ENCODE assay signal across 25 cellular contexts in the genomic region with DNA sequence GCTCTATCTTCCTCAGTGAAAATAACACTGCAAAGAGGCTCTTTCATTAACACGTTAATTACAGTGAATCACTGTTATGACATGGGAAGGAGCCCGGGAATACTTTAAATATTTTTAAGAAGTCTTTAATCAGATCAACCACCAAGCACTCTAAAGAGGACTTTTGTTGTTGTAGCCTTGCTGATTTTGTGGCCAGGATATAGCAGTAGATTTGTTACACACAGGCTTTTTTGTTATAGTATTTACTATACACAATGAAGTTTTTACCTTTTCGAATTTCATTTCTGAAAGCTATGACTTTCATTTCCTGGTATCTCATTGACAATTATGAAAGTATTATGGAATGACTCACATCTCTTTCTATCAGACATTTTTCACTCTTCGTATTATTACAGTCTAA. TPM values are rescaled to one million over a fixed set of nuclear protein-coding genes. Genes with fewer than 3 reads are reported as not detected.
A peak's percentile ranks its signal among the peaks of the same experiment; 100 is the strongest.
DNase-seq lines count a peak whose midpoint lies in the region; ATAC-seq and TF ChIP-seq lines count a peak whose summit lies in the region.
"Had no signal": no experiment of that assay in that cellular context is flagged by ENCODE, and none has a peak within 500 bp of the region (broad histone marks: within the 10 kb centered on the region; RNA-seq: fewer than 3 reads in every experiment).

No MANE protein-coding gene starts in this region.

- TF ChIP-seq EP300 in sigmoid colon (IDR thresholded peaks at IDR 0.05) = no peak

- H3K36me3 ChIP-seq in GM23248 (ENCODE audit: low read depth) (no peaks in the 10 kb centered on the region), sigmoid colon (no peaks in the 10 kb centered on the region)
- H3K36me3 ChIP-seq: BLaER1 treated with 17β-estradiol and CSF1 and Interleukin-3, amounts not matched to agents 10 nM and 100 nM; HAP-1; MG63 had no signal

- no peak overlapping the region for H3K4me3 Mint-ChIP-seq in stimulated activated effector memory CD8-positive, alpha-beta T cell treated with anti-CD3 and anti-CD28 coated beads, Interleukin-12 subunit alpha, Interleukin-12 subunit beta, amount 100 ng/mL, for 72 hours
- H3K4me3 Mint-ChIP-seq: CD4-positive, alpha-beta T cell; HFFc6 had no signal

- H3K27ac ChIP-seq in GM23248 (no peak overlapping the region), sigmoid colon (peak overlapping the region; percentile 39 to 67 (median 51))
- H3K27ac ChIP-seq: BLaER1 treated with 17β-estradiol and CSF1 and Interleukin-3, amounts not matched to agents 10 nM and 100 nM; PC-9; SK-N-MC had no signal

- H3K9me3 Mint-ChIP-seq in stimulated activated effector memory CD8-positive, alpha-beta T cell treated with anti-CD3 and anti-CD28 coated beads, Interleukin-12 subunit alpha, Interleukin-12 subunit beta, amount 100 ng/mL, for 72 hours = no peaks in the 10 kb centered on the region
- H3K9me3 Mint-ChIP-seq: CD4-positive, alpha-beta T cell; HFFc6 had no signal

- no peak for TF ChIP-seq CTCF in sigmoid colon (IDR thresholded peaks at IDR 0.05)

- no peaks in the 10 kb centered on the region for H3K4me1 Mint-ChIP-seq in stimulated activated effector memory CD8-positive, alpha-beta T cell treated with anti-CD3 and anti-CD28 coated beads, Interleukin-12 subunit alpha, Interleukin-12 subunit beta, amount 100 ng/mL, for 72 hours

- in situ Hi-C loops in GM23248 (cut with MboI) = no loop called here
- in situ Hi-C loops in SK-MEL-5 (cut with HindIII; ENCODE audit: low pct_unique_long_range_greater_than_20kb, low sequenced_read_pairs) = no loop called here

- no peaks in the 10 kb centered on the region for H3K36me3 Mint-ChIP-seq in stimulated activated effector memory CD8-positive, alpha-beta T cell treated with anti-CD3 and anti-CD28 coated beads, Interleukin-12 subunit alpha, Interleukin-12 subunit beta, amount 100 ng/mL, for 72 hours

- H3K4me1 ChIP-seq in GM23248 (ENCODE audit: insufficient read depth) = peaks cover 10% of the 10 kb centered on the region; the same call in 1 of the 2 replicates
- peaks cover 0 to 11% (median 0%) of the 10 kb centered on the region in 4 donors for H3K4me1 ChIP-seq in sigmoid colon
- H3K4me1 ChIP-seq: BLaER1 treated with 17β-estradiol and CSF1 and Interleukin-3, amounts not matched to agents 10 nM and 100 nM had no signal

- no peaks in the 10 kb centered on the region for H3K9me2 ChIP-seq in GM23248 (ENCODE audit: insufficient read depth)

- TF ChIP-seq POLR2A in sigmoid colon (IDR thresholded peaks at IDR 0.05) = no peak

- H3K9me3 ChIP-seq in GM23248 (ENCODE audit: low read depth) (no peaks in the 10 kb centered on the region), sigmoid colon (no peaks in the 10 kb centered on the region)
- H3K9me3 ChIP-seq: BLaER1 treated with 17β-estradiol and CSF1 and Interleukin-3, amounts not matched to agents 10 nM and 100 nM; HAP-1; MG63 had no signal

- no peak for ATAC-seq in stimulated activated effector memory CD8-positive, alpha-beta T cell treated with anti-CD3 and anti-CD28 coated beads, Interleukin-12 subunit alpha, Interleukin-12 subunit beta, amount 100 ng/mL, for 72 hours
- ATAC-seq in HG02798 (IDR thresholded peaks at IDR 0.05; ENCODE audit: poor library complexity, unreplicated experiment) = no peak

- no peaks in the 10 kb centered on the region for H3F3A ChIP-seq in GM23248 (ENCODE audit: insufficient read depth)

- no peak overlapping the region for H3K27ac Mint-ChIP-seq in stimulated activated effector memory CD8-positive, alpha-beta T cell treated with anti-CD3 and anti-CD28 coated beads, Interleukin-12 subunit alpha, Interleukin-12 subunit beta, amount 100 ng/mL, for 72 hours
- H3K27ac Mint-ChIP-seq: CD4-positive, alpha-beta T cell; HFFc6 had no signal

- H3K9ac ChIP-seq in GM23248 = no peak overlapping the region
- H3K9ac ChIP-seq: BLaER1 treated with 17β-estradiol and CSF1 and Interleukin-3, amounts not matched to agents 10 nM and 100 nM had no signal

- no peak overlapping the region for H3K4me2 ChIP-seq in GM23248 (ENCODE audit: unreplicated experiment)
- H3K4me2 ChIP-seq: BLaER1 treated with 17β-estradiol and CSF1 and Interleukin-3, amounts not matched to agents 10 nM and 100 nM; PC-9 had no signal

- intact Hi-C loops in sigmoid colon (cut with DNase I) = no loop called here

- H3K79me2 ChIP-seq in GM23248 (ENCODE audit: insufficient read depth) = no peaks in the 10 kb centered on the region

- H3K4me3 ChIP-seq in GM23248 (0 out of 2 replicates have a peak overlapping the region, but pooled peaks have one; percentile 18), sigmoid colon (no peak overlapping the region)
- H3K4me3 ChIP-seq: BLaER1 treated with 17β-estradiol and CSF1 and Interleukin-3, amounts not matched to agents 10 nM and 100 nM; HAP-1; MG63; PC-9; SK-N-MC had no signal

- no peaks in the 10 kb centered on the region for H4K20me1 ChIP-seq in GM23248 (ENCODE audit: insufficient read depth)
- H4K20me1 ChIP-seq: BLaER1 treated with 17β-estradiol and CSF1 and Interleukin-3, amounts not matched to agents 10 nM and 100 nM had no signal

- peak overlapping the region; percentile 48; the same call in 1 of the 2 replicates for H2AFZ ChIP-seq in GM23248
- H2AFZ ChIP-seq: PC-9 had no signal

- 3 to 8% methylated on average over 4 of the region's 4 CpGs for WGBS in GM23248 (ENCODE audit: low coverage in 1 of 2, low lambda C conversion rate in 2 of 2, missing lambda C conversion rate in 2 of 2), 2 experiments
- WGBS in sigmoid colon, 2 donors = 61 to 71% methylated on average over 4 of the region's 4 CpGs

- DNase-seq in GM23248 = no peak
- DNase-seq in SK-MEL-5 (ENCODE audit: low read depth, low spot score) = peak; percentile 73
- peak; percentile 29 for DNase-seq in foreskin melanocyte
- no peak for DNase-seq in sigmoid colon
- DNase-seq in stimulated activated naive CD4-positive, alpha-beta T cell (lab: John Stamatoyannopoulos, UW) = no peak
- no peak for DNase-seq in stimulated activated effector memory CD8-positive, alpha-beta T cell treated with anti-CD3 and anti-CD28 coated beads, Interleukin-12 subunit alpha, Interleukin-12 subunit beta, amount 100 ng/mL, for 72 hours (ENCODE audit: low spot score in 2 of 2)
- DNase-seq: AML-193; CD4-positive, alpha-beta T cell; GOT3; HFFc6; IMR-90; KG1; MG63; NCI-H2029; NCI-H446; NCI-H524 treated with DMSO at 0.1 percent for 48 hours; NCI-H774; NK-92 treated with Interleukin-12 subunit alpha and Interleukin-12 subunit beta, amount 100 ng/mL, for 24 hours; PC-9; RPMI8226; SHP77 had no signal

- no peaks in the 10 kb centered on the region for H3K27me3 ChIP-seq in GM23248 (replicated peaks; ENCODE audit: insufficient read depth)
- H3K27me3 ChIP-seq in sigmoid colon = no peaks in the 10 kb centered on the region
- H3K27me3 ChIP-seq: MG63 had no signal

RNA-seq across cellular contexts. Expression of a gene that starts 20.3 kb away (rescaled TPM):
- 4.6 and 9.0 TPM in 2 replicates for total RNA-seq in GM23248 (2014; rRNA removed; shearing (Covaris generic))
- 4.5 and 5.7 TPM in 2 replicates for polyA plus RNA-seq in GM23248 (2016; fragmentation: Nextera tagmentation; extraction: Ambion mirVana)
- 24.2 and 27.2 TPM in 2 replicates for total RNA-seq in SK-MEL-5 (2014; rRNA removed; shearing (Covaris generic))
- 29.1 and 32.6 TPM in 2 replicates for polyA plus RNA-seq in SK-MEL-5 (2015; cell fraction: cytosol; rRNA removed)
- 9.9 and 14.3 TPM in 2 replicates for polyA plus RNA-seq in SK-MEL-5 (2015; cell fraction: nucleus; rRNA removed)
- total RNA-seq in sigmoid colon = 10 to 100 TPM in 3 of 4 donors, 1 to 10 TPM in 1; 9.6 to 15.0 (median 12.6) TPM
- polyA plus RNA-seq in sigmoid colon = 1 to 10 TPM; 1.4 to 6.0 (median 3.7) TPM
- total RNA-seq: CD4-positive, alpha-beta T cell; HFFc6 had no signal
- polyA plus RNA-seq: IMR-90 had no signal

Comparison
In these comparisons a context has a peak if more than half of its experiments do, and no peak if none do; other contexts are left out.
1. DNase-seq: peak in SK-MEL-5 (single experiment) and foreskin melanocyte (single experiment); none in GM23248 (single experiment), sigmoid colon (single experiment), stimulated activated naive CD4-positive, alpha-beta T cell (0 of 6) and stimulated activated effector memory CD8-positive, alpha-beta T cell treated with anti-CD3 and anti-CD28 coated beads, Interleukin-12 subunit alpha, Interleukin-12 subunit beta, amount 100 ng/mL, for 72 hours (0 of 2).